In genomic region chr3:146747928-146748327, GRCh38 we compare ENCODE assay signal across 8 cellular contexts.
DNase-seq lines count a peak whose midpoint lies in the region; ATAC-seq, FAIRE-seq and TF ChIP-seq lines count a peak whose summit lies in the region.
"Had no signal": no experiment of that assay in that cellular context is flagged by ENCODE, and none has a peak within 500 bp of the region (broad histone marks: within the 10 kb centered on the region; RNA-seq: fewer than 3 reads in every experiment).

No MANE protein-coding gene starts in this region.

- no peaks in the 10 kb centered on the region for H3K9me3 ChIP-seq in H1 (ENCODE audit: insufficient read depth in 2 of 2, low read depth in 1 of 2, low read length in 1 of 2)

- no peak overlapping the region for H2BK12ac ChIP-seq in H1 (ENCODE audit: low read depth, low read length)

- no peaks in the 10 kb centered on the region for H3K27me3 ChIP-seq in H1 (replicated peaks in 1 of 4; ENCODE audit: control insufficient read depth in 3 of 4, extremely low read depth in 1 of 4, insufficient read depth in 3 of 4, low read length in 3 of 4)

- no peaks in the 10 kb centered on the region for H3K79me1 ChIP-seq in H1 (ENCODE audit: low read depth, low read length)

- H3K79me2 ChIP-seq in H1 (ENCODE audit: control insufficient read depth in 1 of 2, insufficient read depth in 2 of 2, low read length in 2 of 2), result no peaks in the 10 kb centered on the region

- H3K4me3 ChIP-seq in H1 (ENCODE audit: extremely low read depth in 1 of 4, insufficient read depth in 2 of 4, low read depth in 3 of 4, low read length in 4 of 4), result no peak overlapping the region
- no peak overlapping the region for H3K4me3 ChIP-seq in retinal pigment epithelial cell (ENCODE audit: low read length)

- no peak overlapping the region for H3K18ac ChIP-seq in H1 (ENCODE audit: extremely low read depth, low read length)

- ATAC-seq in HG02970 (IDR thresholded peaks at IDR 0.05; ENCODE audit: low FRiP score, unreplicated experiment), result no peak

- H3K23ac ChIP-seq in H1 (ENCODE audit: insufficient read length), result no peak overlapping the region

- H4K8ac ChIP-seq in H1 (ENCODE audit: extremely low read depth, insufficient read depth, low read length), result no peak overlapping the region

- H4K20me1 ChIP-seq in H1 (replicated peaks in 1 of 2; ENCODE audit: control insufficient read depth in 1 of 2, insufficient read depth in 2 of 2, low read length in 2 of 2), result no peaks in the 10 kb centered on the region

- TF ChIP-seq EP300 in H1 (IDR thresholded peaks at IDR 0.05; ENCODE audit: borderline replicate concordance in 1 of 2, low read depth in 2 of 2, low read length in 2 of 2), result no peak

- no peak overlapping the region for H3K14ac ChIP-seq in H1 (ENCODE audit: insufficient read length)

- H3K4ac ChIP-seq in H1 (replicated peaks; ENCODE audit: insufficient read length, low read depth, low read length), result no peak overlapping the region

- TF ChIP-seq CTCF in H1 (IDR thresholded peaks at IDR 0.05; ENCODE audit: control extremely low read depth in 1 of 3, insufficient read depth in 1 of 3, low read depth in 1 of 3, low read length in 3 of 3) (peak in 2 of 3 experiments; percentile 24 to 30; a peak in 2 of 4 replicates), retinal pigment epithelial cell (conservative IDR thresholded peaks at IDR 0.05; ENCODE audit: low read depth, low read length) (peak; percentile 41)

- no peak for TF ChIP-seq POLR2A in H1 (IDR thresholded peaks at IDR 0.05; ENCODE audit: control extremely low read depth in 1 of 2, low read depth in 2 of 2, low read length in 2 of 2)

- no peak overlapping the region for H3K56ac ChIP-seq in H1 (replicated peaks; ENCODE audit: insufficient read length, low read depth, low read length)

- no peak overlapping the region for H3K4me2 ChIP-seq in H1 (ENCODE audit: insufficient read depth in 1 of 2, low read depth in 2 of 2, low read length in 2 of 2)

- H2AK5ac ChIP-seq in H1 (ENCODE audit: low read depth, low read length), result no peak overlapping the region

- no peak overlapping the region for H4K5ac ChIP-seq in H1 (ENCODE audit: insufficient read length, low read depth, low read length)

- peak; percentile 57 to 63 for TF ChIP-seq RAD21 in H1 (IDR thresholded peaks at IDR 0.05 in 1 of 2, conservative IDR thresholded peaks at IDR 0.05 in 1 of 2; ENCODE audit: low read depth in 2 of 2, low read length in 2 of 2)

- no peak for FAIRE-seq in H1 (lab: Jason Lieb, UNC)

- no peak overlapping the region for H3K9ac ChIP-seq in H1 (replicated peaks in 1 of 4; ENCODE audit: extremely low read depth in 1 of 4, low read depth in 3 of 4, low read length in 3 of 4)

- no peaks in the 10 kb centered on the region for H3K36me3 ChIP-seq in H1 (ENCODE audit: control insufficient read depth in 2 of 4, insufficient read depth in 4 of 4, low read length in 3 of 4)

- DNase-seq in GM03348 (ENCODE audit: low spot score) (peak; percentile 54), NCI-H2081 treated with DMSO at 0.1 percent for 48 hours (lab: John Stamatoyannopoulos, UW) (peak; percentile 9), H1 (ENCODE audit: low read depth in 1 of 2, low spot score in 2 of 2) (no peak), retinal pigment epithelial cell (ENCODE audit: low read depth) (no peak), HuH-7.5 (ENCODE audit: low spot score) (no peak), DMS79 (lab: John Stamatoyannopoulos, UW) (no peak)
- DNase-seq: activated CD4-positive, alpha-beta T cell treated with anti-CD3 and anti-CD28 coated beads, Interleukin-2, amount 50 U/mL, for 48 hours had no signal

- peaks cover 0 to 2% (median 0%) of the 10 kb centered on the region in 4 experiments; a peak in 1 of 7 replicates for H3K4me1 ChIP-seq in H1 (replicated peaks in 1 of 4; ENCODE audit: control insufficient read depth in 3 of 4, insufficient read depth in 4 of 4, low read length in 3 of 4)

- H2BK5ac ChIP-seq in H1 (ENCODE audit: low read depth, low read length), result no peak overlapping the region

- no peak overlapping the region for H2BK15ac ChIP-seq in H1 (ENCODE audit: low read length)

- peak overlapping the region; percentile 19; the same call in 1 of the 2 replicates for H2AFZ ChIP-seq in H1 (ENCODE audit: low read length)

- H4K91ac ChIP-seq in H1 (replicated peaks; ENCODE audit: insufficient read length, low read length), result no peak overlapping the region

- no peak overlapping the region for H3K27ac ChIP-seq in H1 (ENCODE audit: low read depth, low read length)

- POLR2A ChIA-PET in H1 (lab: Charles Lee; ENCODE audit: partially characterized antibody), result no interaction called here

- CTCF ChIA-PET in H1 (lab: Charles Lee; ENCODE audit: partially characterized antibody), result interaction anchor here (0.9 to 1.6 kb wide), 5 partner anchors 9 to 631 kb away, joined by 3 to 4 read pairs (median 3); no protein-coding TSS in a partner anchor

- 83% methylated on average over 4 of the region's 4 CpGs; no CpG with 5 or more reads in 1 of the 2 experiments for WGBS in H1 (ENCODE audit: extremely low coverage in 1 of 2, insufficient coverage in 1 of 2, insufficient read length in 1 of 2, insufficient replicate concordance in 2 of 2, low coverage in 1 of 2, low lambda C conversion rate in 2 of 2, missing lambda C conversion rate in 1 of 2), 2 experiments

- H2BK120ac ChIP-seq in H1 (replicated peaks; ENCODE audit: low read depth, low read length), result no peak overlapping the region

- H3K23me2 ChIP-seq in H1 (ENCODE audit: low read depth, low read length), result no peaks in the 10 kb centered on the region

- no peak overlapping the region for H2BK20ac ChIP-seq in H1 (ENCODE audit: low read length)

TF ChIP-seq in H1, 55 proteins besides CTCF, POLR2A, EP300 and RAD21:
- TF ChIP-seq GABPA (IDR thresholded peaks at IDR 0.05; ENCODE audit: borderline replicate concordance, insufficient read depth, low read length) (no peak), USF2 (IDR thresholded peaks at IDR 0.05; ENCODE audit: low read length) (no peak), POU5F1 (IDR thresholded peaks at IDR 0.05; ENCODE audit: low read depth, low read length) (no peak), RBBP5 (IDR thresholded peaks at IDR 0.05; ENCODE audit: borderline replicate concordance, low read depth, low read length) (no peak), JUND (IDR thresholded peaks at IDR 0.05; ENCODE audit: low read length) (no peak), TBP (IDR thresholded peaks at IDR 0.05; ENCODE audit: low read depth, low read length) (no peak), ASH2L (IDR thresholded peaks at IDR 0.05; ENCODE audit: low read length) (no peak), TCF12 (IDR thresholded peaks at IDR 0.05; ENCODE audit: low read depth, low read length) (no peak), SUZ12 (IDR thresholded peaks at IDR 0.05; ENCODE audit: low read length) (no peak), JUN (IDR thresholded peaks at IDR 0.05; ENCODE audit: low read depth, low read length) (no peak), BACH1 (IDR thresholded peaks at IDR 0.05; ENCODE audit: low read length) (no peak), SAP30 (IDR thresholded peaks at IDR 0.05; ENCODE audit: insufficient read depth, insufficient replicate concordance, low read length) (no peak)

Comparison
In these comparisons a context has a peak if more than half of its experiments do, and no peak if none do; other contexts are left out.
1. DNase-seq: peak in GM03348 (single experiment) and NCI-H2081 treated with DMSO at 0.1 percent for 48 hours (single experiment); none in H1 (0 of 2), retinal pigment epithelial cell (single experiment), HuH-7.5 (single experiment) and DMS79 (single experiment).